ENCODE assay signal across 8 cellular contexts in genomic region chr17:27559996-27560481, GRCh38.
DNase-seq lines count a peak whose midpoint lies in the region; ATAC-seq and TF ChIP-seq lines count a peak whose summit lies in the region.

No MANE protein-coding gene starts in this region.

- peak overlapping the region; percentile 94 for H2BK20ac ChIP-seq in IMR-90 (ENCODE audit: low read depth, low read length)

- peak overlapping the region; percentile 74; the same call in 2 of the 3 replicates for H2BK15ac ChIP-seq in IMR-90 (ENCODE audit: low read depth, low read length)

- H3K4me1 ChIP-seq in IMR-90 (ENCODE audit: control insufficient read depth, insufficient read depth, low read length) (peaks cover 20% of the 10 kb centered on the region), thyroid gland (peaks cover 15 to 41% of the 10 kb centered on the region in 2 donors)

- peak overlapping the region; percentile 58 for H2BK5ac ChIP-seq in IMR-90 (ENCODE audit: low read depth, low read length, poor library complexity, severe bottlenecking)

- TF ChIP-seq POLR2A in IMR-90 (IDR thresholded peaks at IDR 0.05; ENCODE audit: low read depth, low read length) (no peak), thyroid gland (IDR thresholded peaks at IDR 0.05) (no peak)

- DNase-seq in IMR-90: peak; percentile 93
- peak; percentile 93 for DNase-seq in astrocyte of the spinal cord (ENCODE audit: low read depth, low spot score)
- DNase-seq in left colon: peak; percentile 46 to 60
- DNase-seq in thyroid gland: peak; percentile 56 to 58
- DNase-seq in NCI-H2081 treated with DMSO at 0.1 percent for 48 hours (lab: John Stamatoyannopoulos, UW): no peak
- no peak for DNase-seq in GM10248 (ENCODE audit: extremely low spot score)

- peak overlapping the region; percentile 21 for H3K4me2 ChIP-seq in IMR-90 (ENCODE audit: low read depth, low read length)

- peak overlapping the region; percentile 37 for H3K56ac ChIP-seq in IMR-90 (ENCODE audit: extremely low read depth, insufficient read depth, low read length)

- H2BK120ac ChIP-seq in IMR-90 (ENCODE audit: low read depth, low read length): peak overlapping the region; percentile 96

- ATAC-seq in IMR-90 (ENCODE audit: low read depth) (peak; percentile 79), left colon (peak; percentile 75), HG03439 (IDR thresholded peaks at IDR 0.05; ENCODE audit: unreplicated experiment) (no peak), HG02571 (IDR thresholded peaks at IDR 0.05; ENCODE audit: unreplicated experiment) (no peak)

- CTCF ChIA-PET in IMR-90 (lab: Yijun Ruan, JAX) (interaction anchor here (0.6 to 1.7 kb wide), 7 partner anchors 10 to 106 kb away, joined by 3 to 5 read pairs (median 3); no protein-coding TSS in a partner anchor), GM10248 (lab: Yijun Ruan, JAX) (interaction anchor here (0.8 to 11.6 kb wide), 9 partner anchors 8 to 206 kb away, joined by 3 to 125 read pairs (median 4); no protein-coding TSS in a partner anchor)

- H3K4ac ChIP-seq in IMR-90 (ENCODE audit: low read depth, low read length): peak overlapping the region; percentile 96

- no peak overlapping the region for H3K4me3 ChIP-seq in IMR-90 (ENCODE audit: insufficient read depth, low read depth, low read length)
- no peak overlapping the region for H3K4me3 ChIP-seq in astrocyte of the spinal cord (ENCODE audit: low read depth, low read length)
- H3K4me3 ChIP-seq in thyroid gland (replicated peaks in 1 of 3): no peak overlapping the region

- no peaks in the 10 kb centered on the region for H3K27me3 ChIP-seq in IMR-90 (ENCODE audit: control insufficient read depth, insufficient read depth, low read length)
- H3K27me3 ChIP-seq in thyroid gland: no peaks in the 10 kb centered on the region

- H4K5ac ChIP-seq in IMR-90 (ENCODE audit: low read depth, low read length): peak overlapping the region; percentile 85

- H3K9ac ChIP-seq in IMR-90 (ENCODE audit: low read depth, low read length): peak overlapping the region; percentile 31

- H3K9me3 ChIP-seq in IMR-90 (ENCODE audit: control insufficient read depth, insufficient read depth, low read length): no peaks in the 10 kb centered on the region
- H3K9me3 ChIP-seq in thyroid gland: no peaks in the 10 kb centered on the region

- WGBS in IMR-90 (ENCODE audit: extremely low coverage in 2 of 2, insufficient read length in 1 of 2), 2 experiments: no CpG with 5 or more reads among the region's 11 CpGs
- WGBS in thyroid gland, 2 donors: 27 to 30% methylated on average over 11 of the region's 11 CpGs

- peaks cover 30% of the 10 kb centered on the region for H3K9me1 ChIP-seq in IMR-90 (ENCODE audit: insufficient read depth, low read length)

- H3K36me3 ChIP-seq in IMR-90 (ENCODE audit: control insufficient read depth, insufficient read depth, low read length) (peaks cover 22% of the 10 kb centered on the region), thyroid gland (no peaks in the 10 kb centered on the region)

- in situ Hi-C loops in IMR-90 (cut with MboI; ENCODE audit: low sequenced_read_pairs): no loop called here
- in situ Hi-C loops in astrocyte of the spinal cord (cut with HindIII; ENCODE audit: low sequenced_read_pairs): no loop called here

- H4K20me1 ChIP-seq in IMR-90 (ENCODE audit: insufficient read depth, low read length): peaks cover 5% of the 10 kb centered on the region; the same call in 1 of the 2 replicates

- H2AK5ac ChIP-seq in IMR-90 (ENCODE audit: low read depth, low read length): peak overlapping the region; percentile 93

- TF ChIP-seq RAD21 in IMR-90 (IDR thresholded peaks at IDR 0.05; ENCODE audit: low read length): no peak; the same call in 1 of the 2 replicates

- peak overlapping the region; percentile 83 for H2AFZ ChIP-seq in IMR-90 (replicated peaks; ENCODE audit: low read length, poor library complexity)

- POLR2A ChIA-PET in IMR-90 (lab: Charles Lee; ENCODE audit: unreplicated experiment) (no interaction called here), GM10248 (lab: Yijun Ruan, JAX) (no interaction called here)

- dilution Hi-C loops in IMR-90 (cut with HindIII; ENCODE audit: low sequenced_read_pairs, unreplicated experiment): no loop called here

- H3K79me1 ChIP-seq in IMR-90 (ENCODE audit: low read depth in 1 of 2, low read length in 2 of 2): peaks cover 43 to 84% of the 10 kb centered on the region in 2 experiments

- H2AK9ac ChIP-seq in IMR-90 (replicated peaks; ENCODE audit: low read depth, low read length, poor library complexity): peak overlapping the region; percentile 94

- peak overlapping the region; percentile 90 for H4K91ac ChIP-seq in IMR-90 (ENCODE audit: insufficient read depth, low read depth, low read length)

- intact Hi-C loops in IMR-90 (cut with micrococcal nuclease) (loop anchor here (1.0 kb wide), 1 partner anchor 207 kb away; no protein-coding TSS in a partner anchor), left colon (cut with DNase I, micrococcal nuclease) (no loop called here), thyroid gland (cut with DNase I) (no loop called here)

- H3K27ac ChIP-seq in IMR-90 (ENCODE audit: insufficient read depth, low read length): peak overlapping the region; percentile 86
- peak overlapping the region; percentile 58 to 78 (median 73) for H3K27ac ChIP-seq in thyroid gland

- H3K14ac ChIP-seq in IMR-90 (replicated peaks; ENCODE audit: low read depth, low read length): peak overlapping the region; percentile 97

- peak overlapping the region; percentile 66 to 97 for H4K8ac ChIP-seq in IMR-90 (ENCODE audit: low read depth in 2 of 2, low read length in 2 of 2)

- TF ChIP-seq CTCF in IMR-90 (conservative IDR thresholded peaks at IDR 0.05; ENCODE audit: low read depth, low read length) (no peak), astrocyte of the spinal cord (IDR thresholded peaks at IDR 0.05; ENCODE audit: low read depth, low read length) (no peak), thyroid gland (IDR thresholded peaks at IDR 0.05) (no peak), GM10248 (IDR thresholded peaks at IDR 0.05; ENCODE audit: control extremely low read depth, extremely low read depth, low read depth, missing control alignments) (no peak)

- no TSS peak for BruUV-seq in IMR-90 (replicated peaks; lab: Mats Ljungman, UMichigan)

- H3K18ac ChIP-seq in IMR-90 (ENCODE audit: low read depth, low read length): peak overlapping the region; percentile 88

- peak overlapping the region; percentile 93 for H3K23ac ChIP-seq in IMR-90 (ENCODE audit: low read depth, low read length)

TF ChIP-seq in IMR-90, 13 proteins besides CTCF, POLR2A, EP300 and RAD21:
- TF ChIP-seq, protein P1, sequence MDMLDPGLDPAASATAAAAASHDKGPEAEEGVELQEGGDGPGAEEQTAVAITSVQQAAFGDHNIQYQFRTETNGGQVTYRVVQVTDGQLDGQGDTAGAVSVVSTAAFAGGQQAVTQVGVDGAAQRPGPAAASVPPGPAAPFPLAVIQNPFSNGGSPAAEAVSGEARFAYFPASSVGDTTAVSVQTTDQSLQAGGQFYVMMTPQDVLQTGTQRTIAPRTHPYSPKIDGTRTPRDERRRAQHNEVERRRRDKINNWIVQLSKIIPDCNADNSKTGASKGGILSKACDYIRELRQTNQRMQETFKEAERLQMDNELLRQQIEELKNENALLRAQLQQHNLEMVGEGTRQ (IDR thresholded peaks at IDR 0.05; ENCODE audit: low read depth, low read length): peak; percentile 43; the same call in 1 of the 2 replicates
- TF ChIP-seq, protein P2, sequence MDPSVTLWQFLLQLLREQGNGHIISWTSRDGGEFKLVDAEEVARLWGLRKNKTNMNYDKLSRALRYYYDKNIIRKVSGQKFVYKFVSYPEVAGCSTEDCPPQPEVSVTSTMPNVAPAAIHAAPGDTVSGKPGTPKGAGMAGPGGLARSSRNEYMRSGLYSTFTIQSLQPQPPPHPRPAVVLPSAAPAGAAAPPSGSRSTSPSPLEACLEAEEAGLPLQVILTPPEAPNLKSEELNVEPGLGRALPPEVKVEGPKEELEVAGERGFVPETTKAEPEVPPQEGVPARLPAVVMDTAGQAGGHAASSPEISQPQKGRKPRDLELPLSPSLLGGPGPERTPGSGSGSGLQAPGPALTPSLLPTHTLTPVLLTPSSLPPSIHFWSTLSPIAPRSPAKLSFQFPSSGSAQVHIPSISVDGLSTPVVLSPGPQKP (IDR thresholded peaks at IDR 0.05; ENCODE audit: borderline replicate concordance, low read depth, low read length): no peak
- TF ChIP-seq CEBPB (IDR thresholded peaks at IDR 0.05; ENCODE audit: low read depth, low read length) (peak; percentile 33; the same call in 1 of the 2 replicates), BHLHE40 (IDR thresholded peaks at IDR 0.05; ENCODE audit: low read depth, low read length) (no peak), RFX5 (IDR thresholded peaks at IDR 0.05; ENCODE audit: low read depth, low read length) (no peak), CHD1 (IDR thresholded peaks at IDR 0.05; ENCODE audit: low read depth, low read length) (no peak), MAZ (IDR thresholded peaks at IDR 0.05; ENCODE audit: borderline replicate concordance, low read depth, low read length) (no peak; the same call in 1 of the 2 replicates), MAFK (IDR thresholded peaks at IDR 0.05; ENCODE audit: low read depth, low read length) (no peak), RCOR1 (IDR thresholded peaks at IDR 0.05; ENCODE audit: insufficient replicate concordance, low read length) (peak; percentile 16), MXI1 (IDR thresholded peaks at IDR 0.05; ENCODE audit: borderline replicate concordance, low read depth, low read length) (no peak)

Comparison
In these comparisons a context has a peak if more than half of its experiments do, and no peak if none do; other contexts are left out.
1. ATAC-seq: peak in IMR-90 (single experiment) and left colon (single experiment); none in HG03439 (single experiment) and HG02571 (single experiment).
2. DNase-seq: peak in IMR-90 (single experiment), astrocyte of the spinal cord (single experiment), left colon (2 of 2) and thyroid gland (2 of 2); none in NCI-H2081 treated with DMSO at 0.1 percent for 48 hours (single experiment) and GM10248 (single experiment).